8 cellular contexts compared by ENCODE assay signal in the genomic region with DNA sequence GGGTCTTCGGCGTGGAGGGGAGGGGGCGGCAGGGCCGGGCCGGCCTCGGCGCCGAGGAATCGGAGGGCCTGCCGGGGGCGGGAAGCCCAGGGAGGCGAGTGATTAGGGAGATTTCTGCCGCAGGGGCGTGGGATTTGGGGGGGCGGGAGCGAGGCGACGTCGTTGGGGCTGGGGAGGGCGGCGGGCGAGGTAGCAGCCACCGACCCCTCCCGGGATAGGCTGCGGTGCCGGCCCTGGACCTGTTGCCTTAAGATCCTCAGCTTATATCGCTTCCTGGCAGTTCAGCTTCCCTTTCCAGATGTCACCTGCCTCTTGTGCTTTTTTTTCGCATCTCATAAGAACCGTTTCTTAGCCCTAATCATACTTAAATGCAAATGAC. TPM values are rescaled to one million over a fixed set of nuclear protein-coding genes. Genes with fewer than 3 reads are reported as not detected.
DNase-seq lines count a peak whose midpoint lies in the region; ATAC-seq, FAIRE-seq and TF ChIP-seq lines count a peak whose summit lies in the region.

No MANE protein-coding gene starts in this region.

- H4K5ac ChIP-seq in H1 (ENCODE audit: insufficient read length, low read depth, low read length), result no peak overlapping the region

- no peak for TF ChIP-seq POLR2A in H54 (IDR thresholded peaks at IDR 0.05; ENCODE audit: low read depth, low read length)
- no peak for TF ChIP-seq POLR2A in H1 (IDR thresholded peaks at IDR 0.05; ENCODE audit: control extremely low read depth in 1 of 2, low read depth in 2 of 2, low read length in 2 of 2)

- no peak overlapping the region for H2BK120ac ChIP-seq in H1 (replicated peaks; ENCODE audit: low read depth, low read length)

- H2AFZ ChIP-seq in H1 (ENCODE audit: low read length), result no peak overlapping the region

- no peak overlapping the region for H3K14ac ChIP-seq in H1 (ENCODE audit: insufficient read length)

- H3K79me2 ChIP-seq in H1 (ENCODE audit: control insufficient read depth in 1 of 2, insufficient read depth in 2 of 2, low read length in 2 of 2), result peaks cover 8 to 49% of the 10 kb centered on the region in 2 experiments

- H3K36me3 ChIP-seq in CD4-positive, CD25-positive, alpha-beta regulatory T cell (ENCODE audit: control insufficient read depth, insufficient read depth, low read length), result no peaks in the 10 kb centered on the region
- H3K36me3 ChIP-seq in H1 (ENCODE audit: control insufficient read depth in 2 of 4, insufficient read depth in 4 of 4, low read length in 3 of 4) (no peaks in the 10 kb centered on the region), muscle layer of duodenum (ENCODE audit: control insufficient read depth in 1 of 2, insufficient read depth in 2 of 2, low read length in 2 of 2) (no peaks in the 10 kb centered on the region)

- 5% methylated on average over 8 of the region's 29 CpGs; no CpG with 5 or more reads in 1 of the 2 experiments for WGBS in H1 (ENCODE audit: extremely low coverage in 1 of 2, insufficient coverage in 1 of 2, insufficient read length in 1 of 2, insufficient replicate concordance in 2 of 2, low coverage in 1 of 2, low lambda C conversion rate in 2 of 2, missing lambda C conversion rate in 1 of 2), 2 experiments

- TF ChIP-seq CTCF in H1 (IDR thresholded peaks at IDR 0.05; ENCODE audit: control extremely low read depth in 1 of 3, insufficient read depth in 1 of 3, low read depth in 1 of 3, low read length in 3 of 3), result no peak

- FAIRE-seq in H54 (lab: Jason Lieb, UNC) (no peak), H1 (lab: Jason Lieb, UNC) (no peak)

- peak overlapping the region; percentile 71 to 95 (median 76) for H3K9ac ChIP-seq in H1 (replicated peaks in 1 of 4; ENCODE audit: extremely low read depth in 1 of 4, low read depth in 3 of 4, low read length in 3 of 4)

- peak overlapping the region; percentile 92 to 98 (median 94) for H3K4me3 Mint-ChIP-seq in CD4-positive, CD25-positive, alpha-beta regulatory T cell

- no peak overlapping the region for H3K56ac ChIP-seq in H1 (replicated peaks; ENCODE audit: insufficient read length, low read depth, low read length)

- peak in 2 of 3 donors; percentile 34 to 41 for DNase-seq in CD4-positive, CD25-positive, alpha-beta regulatory T cell
- peak; percentile 15 for DNase-seq in H54 (ENCODE audit: insufficient read length, low spot score)
- no peak for DNase-seq in H1 (ENCODE audit: low read depth in 1 of 2, low spot score in 2 of 2)

- H3K79me1 ChIP-seq in H1 (ENCODE audit: low read depth, low read length), result no peaks in the 10 kb centered on the region; the same call in 1 of the 2 replicates

- POLR2A ChIA-PET in H1 (lab: Charles Lee; ENCODE audit: partially characterized antibody), result interaction anchor here (0.6 kb wide), 1 partner anchor 231 kb away, joined by 3 read pairs; no protein-coding TSS in a partner anchor

- H3K9me3 ChIP-seq in CD4-positive, CD25-positive, alpha-beta regulatory T cell (ENCODE audit: control insufficient read depth in 2 of 2, low read length in 2 of 2), result peaks cover 0 to 1% of the 10 kb centered on the region in 2 experiments
- H3K9me3 ChIP-seq in H1 (ENCODE audit: insufficient read depth in 2 of 2, low read depth in 1 of 2, low read length in 1 of 2) (0 out of 4 replicates have a peak, but pooled peaks cover 0 to 1% of the 10 kb centered on the region in 2 experiments), muscle layer of duodenum (ENCODE audit: control insufficient read depth in 1 of 2, low read length in 2 of 2) (peaks cover 0 to 1% of the 10 kb centered on the region in 2 donors)

- H4K8ac ChIP-seq in H1 (ENCODE audit: extremely low read depth, insufficient read depth, low read length), result peak overlapping the region; percentile 95; the same call in 1 of the 2 replicates

- no peak overlapping the region for H2BK5ac ChIP-seq in H1 (ENCODE audit: low read depth, low read length)

- H3K36me3 Mint-ChIP-seq in CD4-positive, CD25-positive, alpha-beta regulatory T cell, result peaks cover 6% of the 10 kb centered on the region

- no peak overlapping the region for H2BK15ac ChIP-seq in H1 (ENCODE audit: low read length)

- peak overlapping the region; percentile 86 for H3K27ac ChIP-seq in CD4-positive, CD25-positive, alpha-beta regulatory T cell (ENCODE audit: insufficient read depth, low read length, poor library complexity, severe bottlenecking)
- H3K27ac ChIP-seq in H1 (ENCODE audit: low read depth, low read length), result no peak overlapping the region
- H3K27ac ChIP-seq in muscle layer of duodenum (ENCODE audit: low read length), result peak overlapping the region; percentile 49

- no peak overlapping the region for H2BK12ac ChIP-seq in H1 (ENCODE audit: low read depth, low read length)

- no peak overlapping the region for H3K4ac ChIP-seq in H1 (replicated peaks; ENCODE audit: insufficient read length, low read depth, low read length)

- no peak overlapping the region for H2AK5ac ChIP-seq in H1 (ENCODE audit: low read depth, low read length)

- no peak for TF ChIP-seq EP300 in H1 (IDR thresholded peaks at IDR 0.05; ENCODE audit: borderline replicate concordance in 1 of 2, low read depth in 2 of 2, low read length in 2 of 2)

- H3K18ac ChIP-seq in H1 (ENCODE audit: extremely low read depth, low read length), result no peak overlapping the region

- no peaks in the 10 kb centered on the region for H3K27me3 ChIP-seq in CD4-positive, CD25-positive, alpha-beta regulatory T cell (ENCODE audit: control insufficient read depth, insufficient read depth, low read length)
- no peaks in the 10 kb centered on the region for H3K27me3 ChIP-seq in H1 (replicated peaks in 1 of 4; ENCODE audit: control insufficient read depth in 3 of 4, extremely low read depth in 1 of 4, insufficient read depth in 3 of 4, low read length in 3 of 4)
- no peaks in the 10 kb centered on the region for H3K27me3 ChIP-seq in muscle layer of duodenum (ENCODE audit: low read depth, low read length)

- no peak overlapping the region for H3K23ac ChIP-seq in H1 (ENCODE audit: insufficient read length)

- peak overlapping the region; percentile 83 to 88 for H3K4me2 ChIP-seq in H1 (ENCODE audit: insufficient read depth in 1 of 2, low read depth in 2 of 2, low read length in 2 of 2)

- no peak overlapping the region for H4K91ac ChIP-seq in H1 (replicated peaks; ENCODE audit: insufficient read length, low read length)

- no peak overlapping the region for H2BK20ac ChIP-seq in H1 (ENCODE audit: low read length)

- no peaks in the 10 kb centered on the region for H3K23me2 ChIP-seq in H1 (ENCODE audit: low read depth, low read length)

- H3K4me1 ChIP-seq in CD4-positive, CD25-positive, alpha-beta regulatory T cell (ENCODE audit: control insufficient read depth, insufficient read depth, low read length, poor library complexity, severe bottlenecking), result peaks cover 35% of the 10 kb centered on the region
- H3K4me1 ChIP-seq in H1 (replicated peaks in 1 of 4; ENCODE audit: control insufficient read depth in 3 of 4, insufficient read depth in 4 of 4, low read length in 3 of 4) (peaks cover 2 to 11% (median 6%) of the 10 kb centered on the region in 4 experiments; a peak in 5 of 7 replicates), muscle layer of duodenum (ENCODE audit: control insufficient read depth in 1 of 2, insufficient read depth in 2 of 2, low read length in 2 of 2) (peaks cover 8 to 11% of the 10 kb centered on the region in 2 donors)

- CTCF ChIA-PET in H1 (lab: Charles Lee; ENCODE audit: partially characterized antibody), result interaction anchor here (0.5 to 1.2 kb wide), 4 partner anchors 13 to 1043 kb away, joined by 3 to 4 read pairs (median 3); no protein-coding TSS in a partner anchor

- H3K27me3 Mint-ChIP-seq in CD4-positive, CD25-positive, alpha-beta regulatory T cell, result peaks cover 6% of the 10 kb centered on the region

- H3K9me3 Mint-ChIP-seq in CD4-positive, CD25-positive, alpha-beta regulatory T cell, result peaks cover 0 to 3% (median 0%) of the 10 kb centered on the region in 7 donors

- no peak for TF ChIP-seq RAD21 in H1 (IDR thresholded peaks at IDR 0.05 in 1 of 2, conservative IDR thresholded peaks at IDR 0.05 in 1 of 2; ENCODE audit: low read depth in 2 of 2, low read length in 2 of 2)

- peaks cover 22 to 58% (median 46%) of the 10 kb centered on the region in 4 donors for H3K4me1 Mint-ChIP-seq in CD4-positive, CD25-positive, alpha-beta regulatory T cell

- no peak for ATAC-seq in CD4-positive, CD25-positive, alpha-beta regulatory T cell (ENCODE audit: low read depth in 2 of 2)
- ATAC-seq in SK-N-SH treated with all-trans-retinoic acid at 6 μM for 48 hours (peak; percentile 25; the same call in 2 of the 3 replicates), HG02973 (IDR thresholded peaks at IDR 0.05; ENCODE audit: unreplicated experiment) (no peak), HG03342 (IDR thresholded peaks at IDR 0.05; ENCODE audit: unreplicated experiment) (no peak), GM19452 (IDR thresholded peaks at IDR 0.05; ENCODE audit: unreplicated experiment) (no peak)

- H3K4me3 ChIP-seq in CD4-positive, CD25-positive, alpha-beta regulatory T cell (ENCODE audit: low read depth, low read length), result peak overlapping the region; percentile 89
- H3K4me3 ChIP-seq in H1 (ENCODE audit: extremely low read depth in 1 of 4, insufficient read depth in 2 of 4, low read depth in 3 of 4, low read length in 4 of 4) (peak overlapping the region; percentile 86 to 88 (median 86)), muscle layer of duodenum (ENCODE audit: low read depth in 1 of 2, low read length in 2 of 2) (peak overlapping the region; percentile 90 to 97)

- peak overlapping the region; percentile 63 to 91 (median 88) for H3K27ac Mint-ChIP-seq in CD4-positive, CD25-positive, alpha-beta regulatory T cell

- peaks cover 5 to 6% of the 10 kb centered on the region in 2 experiments for H4K20me1 ChIP-seq in H1 (replicated peaks in 1 of 2; ENCODE audit: control insufficient read depth in 1 of 2, insufficient read depth in 2 of 2, low read length in 2 of 2)

TF ChIP-seq in SK-N-SH treated with all-trans-retinoic acid at 6 μM for 48 hours, 23 proteins besides CTCF, POLR2A, EP300 and RAD21:
- TF ChIP-seq GLIS3 (CRISPR knock-in tag; IDR thresholded peaks at IDR 0.05), result peak; percentile 16; the same call in 1 of the 2 replicates
- no peak for TF ChIP-seq TCF4 (CRISPR knock-in tag; IDR thresholded peaks at IDR 0.05; ENCODE audit: borderline replicate concordance)

TF ChIP-seq in H1, 55 proteins besides CTCF, POLR2A, EP300 and RAD21 (continues in another document):
- TF ChIP-seq TBP (IDR thresholded peaks at IDR 0.05; ENCODE audit: low read depth, low read length) (no peak), JUN (IDR thresholded peaks at IDR 0.05; ENCODE audit: low read depth, low read length) (no peak)

RNA-seq across cellular contexts. Expression of a gene that starts 0.6 kb away (rescaled TPM):
- total RNA-seq in CD4-positive, CD25-positive, alpha-beta regulatory T cell, result 28.9 TPM
- 1 to 10 TPM; 2.0 to 4.6 (median 2.8) TPM for polyA plus RNA-seq in CD4-positive, CD25-positive, alpha-beta regulatory T cell
- 26.8 and 30.7 TPM in 2 replicates for total RNA-seq in H1 (2021; fragmentation: NEBNext Ultra II Directional; extraction: Animal tissue kit (Norgen Biotek cat#: 25700))
- polyA plus RNA-seq in H1 (2011; rRNA removed), result 9.7 and 11.3 TPM in 2 replicates
- 8.8 TPM for polyA plus RNA-seq in H1 (2011; cell fraction: cytosol; rRNA removed)
- polyA plus RNA-seq in H1 (2011; cell fraction: nucleus; rRNA removed), result 15.7 TPM
- 11.1 to 13.4 TPM (median 12.7 TPM) in 4 replicates for polyA plus RNA-seq in H1 (2012, experiment 1 of 2)
- polyA plus RNA-seq in H1 (2012, experiment 2 of 2), result 3.1 TPM
- polyA plus RNA-seq in H1 (2013, experiment 1 of 2), result 17.8 TPM
- polyA plus RNA-seq in H1 (2013, experiment 2 of 2), result 19.3 TPM
- polyA minus RNA-seq in H1 (2011; rRNA and poly(A)+ RNA removed), result 18.6 and 20.3 TPM in 2 replicates
- 17.8 TPM for polyA minus RNA-seq in H1 (2011; cell fraction: cytosol; rRNA and poly(A)+ RNA removed)
- 20.2 TPM for polyA minus RNA-seq in H1 (2011; cell fraction: nucleus; rRNA and poly(A)+ RNA removed)

Comparison
In these comparisons a context has a peak if more than half of its experiments do, and no peak if none do; other contexts are left out.
1. DNase-seq: peak in CD4-positive, CD25-positive, alpha-beta regulatory T cell (2 of 3) and H54 (single experiment); none in H1 (0 of 2).
2. Peak in every context shown above with its lines, with median percentiles within 50 percentile points of each other: H3K4me3 ChIP-seq.